28 cellular contexts compared by ENCODE assay signal in the genomic region with DNA sequence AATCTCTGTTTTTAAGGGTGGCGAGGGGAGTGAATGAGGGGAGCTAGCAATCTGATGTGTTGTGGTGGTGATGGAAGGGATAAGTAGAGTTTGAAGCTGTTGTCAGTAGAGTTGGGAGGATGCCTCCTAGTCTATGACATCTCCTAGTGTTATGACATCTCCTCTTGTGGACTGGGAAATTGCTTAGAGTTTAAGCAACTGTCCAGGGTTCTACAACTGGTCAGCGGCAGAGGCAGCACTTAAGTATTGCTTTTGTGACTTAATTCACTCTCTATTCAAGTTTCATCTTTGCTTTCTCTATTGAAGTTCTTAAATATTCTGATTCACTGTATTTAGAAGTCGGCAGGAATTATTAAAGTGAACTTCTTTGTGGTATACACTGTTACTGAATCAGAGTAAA.
"Had no signal": no experiment of that assay in that cellular context is flagged by ENCODE, and none has a peak within 500 bp of the region (broad histone marks: within the 10 kb centered on the region; RNA-seq: fewer than 3 reads in every experiment).

No MANE protein-coding gene starts in this region.

- H3K27me3 ChIP-seq: colonic mucosa, gastrocnemius medialis, ovary, sigmoid colon, suprapubic skin, thyroid gland, vagina had no signal

- H3K4me3 ChIP-seq: colonic mucosa, gastrocnemius medialis, lung, mucosa of descending colon, ovary, psoas muscle, sigmoid colon, suprapubic skin, thyroid gland, vagina had no signal

- H3K4me1 Mint-ChIP-seq: endodermal cell, mesothelial cell of epicardium, nephron progenitor cell had no signal

- H3K36me3 ChIP-seq: colonic mucosa, gastrocnemius medialis, ovary, sigmoid colon, suprapubic skin, thyroid gland, vagina had no signal

- DNase-seq: colonic mucosa; effector CD8-positive, alpha-beta T cell; foreskin fibroblast; gastrocnemius medialis; kidney; mucosa of descending colon; naive B cell; nephron progenitor cell; nucleus accumbens; ovary; posterior cingulate gyrus; psoas muscle; right cardiac atrium; sigmoid colon; stimulated activated CD4-positive, alpha-beta T cell treated with anti-CD3 and anti-CD28 coated beads, Interleukin-2, amount 100 ng/mL, for 24 hours; stimulated activated CD4-positive, alpha-beta T cell treated with anti-CD3 and anti-CD28 coated beads, Interleukin-4, amount 100 ng/mL, for 24 hours; stimulated activated naive CD8-positive, alpha-beta T cell treated with anti-CD3 and anti-CD28 coated beads, Interleukin-15, Interleukin-2, amounts not matched to agents 100 U/mL and 50 U/mL, for 24 hours; thyroid gland had no signal

- H3K9me3 Mint-ChIP-seq: dendritic cell treated with granulocyte-macrophage colony-stimulating factor and Interleukin-4, amounts not matched to agents 40 ng/mL and 50 ng/mL, for 4 days; endodermal cell; mesothelial cell of epicardium; nephron progenitor cell; stimulated activated memory B cell treated with anti-CD40 and anti-IgM and Interleukin-4, amounts not matched to agents 10 μg/mL and 1 μg/mL and 100 μg/mL, for 72 hours had no signal

- H3K4me3 Mint-ChIP-seq: dendritic cell treated with granulocyte-macrophage colony-stimulating factor and Interleukin-4, amounts not matched to agents 40 ng/mL and 50 ng/mL, for 4 days; endodermal cell; mesothelial cell of epicardium; naive B cell; nephron progenitor cell; stimulated activated memory B cell treated with anti-CD40 and anti-IgM and Interleukin-4, amounts not matched to agents 10 μg/mL and 1 μg/mL and 100 μg/mL, for 72 hours had no signal

- H3K27ac ChIP-seq: colonic mucosa, epithelial cell of prostate, gastrocnemius medialis, ovary, psoas muscle, sigmoid colon, suprapubic skin, thyroid gland, vagina had no signal

- ATAC-seq: esophagus mucosa; gastrocnemius medialis; left lobe of liver; mucosa of descending colon; psoas muscle; stimulated activated memory B cell treated with anti-CD40 and anti-IgM and Interleukin-4, amounts not matched to agents 10 μg/mL and 1 μg/mL and 100 μg/mL, for 72 hours; stimulated activated naive CD8-positive, alpha-beta T cell treated with anti-CD3 and anti-CD28 coated beads, Interleukin-15, Interleukin-2, amounts not matched to agents 100 U/mL and 50 U/mL, for 24 hours had no signal

- H3K4me1 ChIP-seq: colonic mucosa had no signal

- H3K36me3 Mint-ChIP-seq: mesothelial cell of epicardium; naive B cell; stimulated activated memory B cell treated with anti-CD40 and anti-IgM and Interleukin-4, amounts not matched to agents 10 μg/mL and 1 μg/mL and 100 μg/mL, for 72 hours had no signal

- H3K27ac Mint-ChIP-seq: dendritic cell treated with granulocyte-macrophage colony-stimulating factor and Interleukin-4, amounts not matched to agents 40 ng/mL and 50 ng/mL, for 4 days; endodermal cell; mesothelial cell of epicardium; naive B cell; nephron progenitor cell; stimulated activated memory B cell treated with anti-CD40 and anti-IgM and Interleukin-4, amounts not matched to agents 10 μg/mL and 1 μg/mL and 100 μg/mL, for 72 hours had no signal

- H3K9me3 ChIP-seq: colonic mucosa, gastrocnemius medialis, mucosa of descending colon, ovary, psoas muscle, sigmoid colon, suprapubic skin, thyroid gland, vagina had no signal

- H3K27me3 Mint-ChIP-seq: dendritic cell treated with granulocyte-macrophage colony-stimulating factor and Interleukin-4, amounts not matched to agents 40 ng/mL and 50 ng/mL, for 4 days; naive B cell; stimulated activated memory B cell treated with anti-CD40 and anti-IgM and Interleukin-4, amounts not matched to agents 10 μg/mL and 1 μg/mL and 100 μg/mL, for 72 hours had no signal
